8 cellular contexts compared by ENCODE assay signal in the genomic region with DNA sequence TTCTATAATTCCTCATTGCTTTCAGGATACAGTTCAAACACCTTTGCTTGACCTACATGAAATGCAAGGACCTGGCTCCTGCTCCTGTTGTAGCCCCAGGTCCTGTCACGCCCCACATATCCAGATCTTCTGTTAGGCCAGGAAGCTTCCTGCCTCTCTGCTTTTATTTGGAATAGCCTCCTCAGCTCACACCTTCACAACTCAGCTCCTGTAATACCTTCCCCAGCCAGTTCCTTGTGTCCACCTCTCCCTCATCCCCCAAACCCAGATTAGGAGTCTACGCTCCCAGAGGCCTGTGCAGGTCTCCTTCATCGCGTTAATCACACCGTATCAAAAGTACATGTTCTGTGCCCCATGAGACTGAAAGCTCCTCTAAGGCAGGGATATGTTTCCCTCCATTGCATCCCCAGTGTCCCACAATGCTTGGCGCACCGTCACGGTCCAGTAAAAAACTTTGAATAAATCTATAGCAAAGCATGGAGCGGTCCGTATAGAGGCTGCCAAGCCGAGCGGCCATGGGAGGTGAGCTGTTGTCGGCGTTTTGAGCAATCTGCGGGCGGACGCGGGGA. TPM values are rescaled to one million over a fixed set of nuclear protein-coding genes. Genes with fewer than 3 reads are reported as not detected.
A peak's percentile ranks its signal among the peaks of the same experiment; 100 is the strongest.
DNase-seq lines count a peak whose midpoint lies in the region.

No MANE protein-coding gene starts in this region.

- H3K36me3 Mint-ChIP-seq in activated T-cell treated with anti-CD3 and anti-CD28 coated beads, Interleukin-2, amount 50 U/mL, for 24 hours (ENCODE audit: low read depth), result peaks cover 38% of the 10 kb centered on the region

- H3K79me1 ChIP-seq in neuronal stem cell (ENCODE audit: low read depth, low read length), result peaks cover 1% of the 10 kb centered on the region

- peaks cover 37% of the 10 kb centered on the region for H3K4me1 Mint-ChIP-seq in activated T-cell treated with anti-CD3 and anti-CD28 coated beads, Interleukin-2, amount 50 U/mL, for 24 hours (ENCODE audit: low read depth)

- peak overlapping the region; percentile 95 for H2AFZ ChIP-seq in neuronal stem cell (ENCODE audit: low read length)

- peaks cover 4% of the 10 kb centered on the region for H3K27me3 Mint-ChIP-seq in activated T-cell treated with anti-CD3 and anti-CD28 coated beads, Interleukin-2, amount 50 U/mL, for 24 hours

- H2BK120ac ChIP-seq in neuronal stem cell (ENCODE audit: low read depth, low read length), result no peak overlapping the region

- no peak overlapping the region for H3K4ac ChIP-seq in neuronal stem cell (ENCODE audit: low read length)

- no peak overlapping the region for H2BK15ac ChIP-seq in neuronal stem cell (ENCODE audit: low read length)

- H2BK5ac ChIP-seq in neuronal stem cell (ENCODE audit: low read length), result no peak overlapping the region

- peak overlapping the region; percentile 75 for H3K4me2 ChIP-seq in neuronal stem cell (ENCODE audit: insufficient read depth, low read length, poor library complexity, severe bottlenecking)

- no peaks in the 10 kb centered on the region for H3K9me3 Mint-ChIP-seq in activated T-cell treated with anti-CD3 and anti-CD28 coated beads, Interleukin-2, amount 50 U/mL, for 24 hours

- H3K27ac Mint-ChIP-seq in activated T-cell treated with anti-CD3 and anti-CD28 coated beads, Interleukin-2, amount 50 U/mL, for 24 hours, result peak overlapping the region; percentile 99

- H3K27ac ChIP-seq in effector memory CD4-positive, alpha-beta T cell (ENCODE audit: insufficient read depth, low read length, poor library complexity, severe bottlenecking), result peak overlapping the region; percentile 91
- H3K27ac ChIP-seq in neuronal stem cell (replicated peaks; ENCODE audit: low read length), result no peak overlapping the region

- peak overlapping the region; percentile 92 for H3K4me3 Mint-ChIP-seq in activated T-cell treated with anti-CD3 and anti-CD28 coated beads, Interleukin-2, amount 50 U/mL, for 24 hours

- no peaks in the 10 kb centered on the region for H3K27me3 ChIP-seq in effector memory CD4-positive, alpha-beta T cell (replicated peaks; ENCODE audit: control insufficient read depth, insufficient read depth, low read length, poor library complexity, severe bottlenecking)
- no peaks in the 10 kb centered on the region for H3K27me3 ChIP-seq in neuronal stem cell (ENCODE audit: control insufficient read depth in 3 of 3, insufficient read depth in 3 of 3, low read depth in 1 of 3, low read length in 3 of 3)

- WGBS in neuronal stem cell (ENCODE audit: extremely low coverage in 2 of 2, insufficient read length in 2 of 2, insufficient replicate concordance in 1 of 2), 2 donors, result no CpG with 5 or more reads among the region's 18 CpGs

- peak overlapping the region; percentile 61 for H3K18ac ChIP-seq in neuronal stem cell (ENCODE audit: low read length)

- H3K9ac ChIP-seq in neuronal stem cell (ENCODE audit: low read depth, low read length, poor library complexity), result no peak overlapping the region

- peaks cover 5% of the 10 kb centered on the region for H3K4me1 ChIP-seq in effector memory CD4-positive, alpha-beta T cell (ENCODE audit: control insufficient read depth, insufficient read depth, low read length, poor library complexity, severe bottlenecking)
- H3K4me1 ChIP-seq in neuronal stem cell (ENCODE audit: control insufficient read depth in 2 of 2, insufficient read depth in 1 of 2, low read depth in 1 of 2, low read length in 2 of 2), result no peaks in the 10 kb centered on the region

- H3K23ac ChIP-seq in neuronal stem cell (ENCODE audit: low read depth, low read length, poor library complexity), result no peak overlapping the region

- H3K9me3 ChIP-seq in effector memory CD4-positive, alpha-beta T cell (ENCODE audit: control insufficient read depth, low read length), result no peaks in the 10 kb centered on the region
- H3K9me3 ChIP-seq in neuronal stem cell (replicated peaks in 1 of 2; ENCODE audit: control insufficient read depth in 2 of 2, insufficient read depth in 1 of 2, low read depth in 1 of 2, low read length in 2 of 2), result no peaks in the 10 kb centered on the region

- no peak for DNase-seq in activated T-cell treated with anti-CD3 and anti-CD28 coated beads, Interleukin-2, amount 50 U/mL, for 24 hours
- DNase-seq in activated T-cell treated with anti-CD3 and anti-CD28 coated beads for 4 hours (no peak), NCI-H2227 (lab: John Stamatoyannopoulos, UW; ENCODE audit: unreplicated experiment) (peak; percentile 74), neuronal stem cell (ENCODE audit: low spot score) (no peak), AG08396 (ENCODE audit: low spot score) (no peak), hippocampal formation (lab: John Stamatoyannopoulos, UW) (no peak), DMS153 (lab: John Stamatoyannopoulos, UW) (no peak)
- no peak for DNase-seq in effector memory CD4-positive, alpha-beta T cell

- H3K4me3 ChIP-seq in effector memory CD4-positive, alpha-beta T cell (ENCODE audit: insufficient read depth, low read depth, low read length, poor library complexity, severe bottlenecking), result peak overlapping the region; percentile 84
- H3K4me3 ChIP-seq in neuronal stem cell (ENCODE audit: low read length in 2 of 2), result peak overlapping the region; percentile 90 to 98

- no peak overlapping the region for H2AK5ac ChIP-seq in neuronal stem cell (ENCODE audit: low read depth, low read length)

- no peaks in the 10 kb centered on the region for H3K36me3 ChIP-seq in effector memory CD4-positive, alpha-beta T cell (ENCODE audit: control insufficient read depth, insufficient read depth, low read length)
- H3K36me3 ChIP-seq in neuronal stem cell (replicated peaks in 1 of 2; ENCODE audit: control insufficient read depth in 2 of 2, insufficient read depth in 2 of 2, low read length in 2 of 2), result peaks cover 5 to 33% of the 10 kb centered on the region in 2 donors

- no peak overlapping the region for H4K91ac ChIP-seq in neuronal stem cell (ENCODE audit: low read depth, low read length, poor library complexity)

- H2BK12ac ChIP-seq in neuronal stem cell (ENCODE audit: low read length), result no peak overlapping the region

- no peak overlapping the region for H4K8ac ChIP-seq in neuronal stem cell (ENCODE audit: low read depth, low read length)

- H3K14ac ChIP-seq in neuronal stem cell (ENCODE audit: low read length), result no peak overlapping the region

RNA-seq across cellular contexts. Expression of gene MDH1B, which starts 0.4 kb away (rescaled TPM):
- 1.4 TPM for polyA plus RNA-seq in neuronal stem cell (2013, experiment 1 of 2)
- polyA plus RNA-seq in neuronal stem cell (2013, experiment 2 of 2), result 1.2 TPM

RNA-seq across cellular contexts. Expression of gene FASTKD2, which starts 0.6 kb away (rescaled TPM):
- polyA plus RNA-seq in neuronal stem cell (2013, experiment 1 of 2), result 12.5 TPM
- 12.1 TPM for polyA plus RNA-seq in neuronal stem cell (2013, experiment 2 of 2)

RNA-seq across cellular contexts. Expression of gene DYTN, which starts 46.6 kb away (rescaled TPM):
- not detected for polyA plus RNA-seq in neuronal stem cell (2013, experiment 1 of 2)
- polyA plus RNA-seq in neuronal stem cell (2013, experiment 2 of 2), result not detected
